ENCODE assay signal across 12 cellular contexts in the genomic region with DNA sequence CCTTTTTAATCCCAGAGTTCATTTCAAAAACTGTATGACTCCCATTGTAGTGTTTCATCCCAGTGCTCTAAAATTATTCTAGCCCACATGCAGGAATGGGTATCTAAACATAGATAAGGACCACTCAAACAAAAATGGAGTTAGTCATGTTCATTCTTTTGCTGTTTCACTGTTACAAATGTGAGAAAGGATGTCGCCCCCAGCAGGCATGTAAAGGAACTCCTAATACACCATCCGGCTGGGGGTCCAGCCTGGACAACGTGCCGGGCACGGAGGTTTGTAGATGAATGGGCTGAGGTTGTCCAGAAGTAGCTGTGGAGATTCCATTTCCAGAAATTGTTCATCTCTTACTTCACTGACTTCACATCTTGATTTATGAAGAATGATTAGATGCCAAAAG.
DNase-seq lines count a peak whose midpoint lies in the region; ATAC-seq and TF ChIP-seq lines count a peak whose summit lies in the region.
"Had no signal": no experiment of that assay in that cellular context is flagged by ENCODE, and none has a peak within 500 bp of the region (broad histone marks: within the 10 kb centered on the region; RNA-seq: fewer than 3 reads in every experiment).

No MANE protein-coding gene starts in this region.

- no peaks in the 10 kb centered on the region for H3K9me3 Mint-ChIP-seq in activated CD8-positive, alpha-beta T cell treated with anti-CD3 and anti-CD28 coated beads for 36 hours
- no peaks in the 10 kb centered on the region for H3K9me3 Mint-ChIP-seq in activated CD8-positive, alpha-beta T cell treated with anti-CD3 and anti-CD28 coated beads, Interleukin-2, amount 10 ng/mL, durations not matched to agents 7 days and 5 days (ENCODE audit: insufficient read depth)
- no peaks in the 10 kb centered on the region for H3K9me3 Mint-ChIP-seq in endodermal cell
- H3K9me3 Mint-ChIP-seq: CD8-positive, alpha-beta T cell had no signal

- no peak overlapping the region for H3K4me3 ChIP-seq in endodermal cell (ENCODE audit: low read length)
- no peak overlapping the region for H3K4me3 ChIP-seq in sigmoid colon
- H3K4me3 ChIP-seq: SJSA1, testis had no signal

- H3K27me3 ChIP-seq in endodermal cell (ENCODE audit: control insufficient read depth, insufficient read depth, low read length, poor library complexity, severe bottlenecking) (no peaks in the 10 kb centered on the region), sigmoid colon (no peaks in the 10 kb centered on the region)
- H3K27me3 ChIP-seq: testis had no signal

- H3K36me3 ChIP-seq in endodermal cell (ENCODE audit: control insufficient read depth, insufficient read depth, low read length) (no peaks in the 10 kb centered on the region), sigmoid colon (no peaks in the 10 kb centered on the region)
- H3K36me3 ChIP-seq: SJSA1 had no signal

- no peaks in the 10 kb centered on the region for H3K36me3 Mint-ChIP-seq in activated CD8-positive, alpha-beta T cell treated with anti-CD3 and anti-CD28 coated beads for 36 hours (ENCODE audit: low read depth)
- no peaks in the 10 kb centered on the region for H3K36me3 Mint-ChIP-seq in activated CD8-positive, alpha-beta T cell treated with anti-CD3 and anti-CD28 coated beads, Interleukin-2, amount 10 ng/mL, durations not matched to agents 7 days and 5 days (ENCODE audit: low read depth)
- H3K36me3 Mint-ChIP-seq in endodermal cell (ENCODE audit: low read depth) = no peaks in the 10 kb centered on the region
- H3K36me3 Mint-ChIP-seq: CD8-positive, alpha-beta T cell had no signal

- no peaks in the 10 kb centered on the region for H3K9me3 ChIP-seq in endodermal cell (ENCODE audit: control insufficient read depth, low read length)
- no peaks in the 10 kb centered on the region for H3K9me3 ChIP-seq in sigmoid colon
- H3K9me3 ChIP-seq: SJSA1, testis had no signal

- H3K4me1 ChIP-seq in endodermal cell (ENCODE audit: control insufficient read depth, insufficient read depth, low read length) (no peaks in the 10 kb centered on the region), sigmoid colon (peaks cover 0 to 12% (median 4%) of the 10 kb centered on the region in 4 donors)
- H3K4me1 ChIP-seq: SJSA1, testis had no signal

- no peak overlapping the region for H3K27ac ChIP-seq in endodermal cell (ENCODE audit: low read depth, low read length)
- H3K27ac ChIP-seq in sigmoid colon = no peak overlapping the region
- H3K27ac ChIP-seq: SJSA1, testis had no signal

- peaks cover 6% of the 10 kb centered on the region for H3K27me3 Mint-ChIP-seq in activated CD8-positive, alpha-beta T cell treated with anti-CD3 and anti-CD28 coated beads for 36 hours
- H3K27me3 Mint-ChIP-seq in activated CD8-positive, alpha-beta T cell treated with anti-CD3 and anti-CD28 coated beads, Interleukin-2, amount 10 ng/mL, durations not matched to agents 7 days and 5 days (ENCODE audit: low read depth) = peaks cover 19% of the 10 kb centered on the region
- H3K27me3 Mint-ChIP-seq in endodermal cell (ENCODE audit: insufficient read depth) = no peaks in the 10 kb centered on the region

- no peak for TF ChIP-seq EP300 in sigmoid colon (IDR thresholded peaks at IDR 0.05)

- no peak for ATAC-seq in activated CD8-positive, alpha-beta T cell treated with anti-CD3 and anti-CD28 coated beads for 36 hours
- ATAC-seq in activated CD8-positive, alpha-beta T cell treated with anti-CD3 and anti-CD28 coated beads, Interleukin-2, amount 10 ng/mL, durations not matched to agents 7 days and 5 days = no peak
- ATAC-seq: CD8-positive, alpha-beta T cell had no signal

- 70% methylated on average over 5 of the region's 5 CpGs; no CpG with 5 or more reads in 1 of the 2 experiments for WGBS in endodermal cell (ENCODE audit: insufficient coverage in 1 of 2, insufficient read length in 1 of 2), 2 experiments
- WGBS in sigmoid colon, 2 donors = 30 to 32% methylated on average over 5 of the region's 5 CpGs

- DNase-seq in activated CD8-positive, alpha-beta T cell treated with anti-CD3 and anti-CD28 coated beads for 36 hours = peak; percentile 14
- no peak for DNase-seq in activated CD8-positive, alpha-beta T cell treated with anti-CD3 and anti-CD28 coated beads, Interleukin-2, amount 10 ng/mL, durations not matched to agents 7 days and 5 days
- DNase-seq in NCI-H146 treated with DMSO at 0.1 percent for 48 hours (lab: John Stamatoyannopoulos, UW; ENCODE audit: unreplicated experiment) (peak; percentile 15), endodermal cell (no peak), sigmoid colon (peak; percentile 37), islet precursor cell (no peak), inferior parietal cortex (ENCODE audit: extremely low spot score) (no peak)
- no peak for DNase-seq in stimulated activated CD4-positive, alpha-beta T cell treated with anti-CD3 and anti-CD28 coated beads, Interleukin-2, amount 100 ng/mL, for 24 hours
- DNase-seq: CD8-positive, alpha-beta T cell; NCI-H2081; testis had no signal

- H3K4me3 Mint-ChIP-seq in activated CD8-positive, alpha-beta T cell treated with anti-CD3 and anti-CD28 coated beads for 36 hours = no peak overlapping the region
- H3K4me3 Mint-ChIP-seq in activated CD8-positive, alpha-beta T cell treated with anti-CD3 and anti-CD28 coated beads, Interleukin-2, amount 10 ng/mL, durations not matched to agents 7 days and 5 days = no peak overlapping the region
- no peak overlapping the region for H3K4me3 Mint-ChIP-seq in endodermal cell
- H3K4me3 Mint-ChIP-seq: CD8-positive, alpha-beta T cell had no signal

- intact Hi-C loops in activated CD8-positive, alpha-beta T cell treated with anti-CD3 and anti-CD28 coated beads for 36 hours (cut with micrococcal nuclease) = no loop called here
- intact Hi-C loops in sigmoid colon (cut with DNase I) = no loop called here

- POLR2A ChIA-PET in activated CD8-positive, alpha-beta T cell treated with anti-CD3 and anti-CD28 coated beads for 36 hours (lab: Charles Lee) = no interaction called here
- POLR2A ChIA-PET in activated CD8-positive, alpha-beta T cell treated with anti-CD3 and anti-CD28 coated beads, Interleukin-2, amount 10 ng/mL, durations not matched to agents 7 days and 5 days (lab: Charles Lee) = no interaction called here

- H3K27ac Mint-ChIP-seq in activated CD8-positive, alpha-beta T cell treated with anti-CD3 and anti-CD28 coated beads for 36 hours = no peak overlapping the region
- no peak overlapping the region for H3K27ac Mint-ChIP-seq in activated CD8-positive, alpha-beta T cell treated with anti-CD3 and anti-CD28 coated beads, Interleukin-2, amount 10 ng/mL, durations not matched to agents 7 days and 5 days
- H3K27ac Mint-ChIP-seq in endodermal cell = no peak overlapping the region
- H3K27ac Mint-ChIP-seq: CD8-positive, alpha-beta T cell had no signal

- CTCF ChIA-PET in activated CD8-positive, alpha-beta T cell treated with anti-CD3 and anti-CD28 coated beads for 36 hours (lab: Charles Lee) = no interaction called here
- CTCF ChIA-PET in activated CD8-positive, alpha-beta T cell treated with anti-CD3 and anti-CD28 coated beads, Interleukin-2, amount 10 ng/mL, durations not matched to agents 7 days and 5 days (lab: Charles Lee) = no interaction called here

- H3K4me1 Mint-ChIP-seq in activated CD8-positive, alpha-beta T cell treated with anti-CD3 and anti-CD28 coated beads for 36 hours (ENCODE audit: low read depth) = no peaks in the 10 kb centered on the region
- H3K4me1 Mint-ChIP-seq in activated CD8-positive, alpha-beta T cell treated with anti-CD3 and anti-CD28 coated beads, Interleukin-2, amount 10 ng/mL, durations not matched to agents 7 days and 5 days (ENCODE audit: low read depth) = peaks cover 28% of the 10 kb centered on the region
- no peaks in the 10 kb centered on the region for H3K4me1 Mint-ChIP-seq in endodermal cell

- no peak overlapping the region for H3K9ac ChIP-seq in endodermal cell (ENCODE audit: extremely low read depth, low read length, poor library complexity, severe bottlenecking)

- no peak for TF ChIP-seq CTCF in activated CD8-positive, alpha-beta T cell treated with anti-CD3 and anti-CD28 coated beads for 36 hours (IDR thresholded peaks at IDR 0.05)
- TF ChIP-seq CTCF in endodermal cell (conservative IDR thresholded peaks at IDR 0.05) (peak; percentile 77), sigmoid colon (IDR thresholded peaks at IDR 0.05) (peak in 2 of 4 experiments; percentile 16 to 20)

- TF ChIP-seq POLR2A in sigmoid colon (IDR thresholded peaks at IDR 0.05) = no peak

Comparison
In these comparisons a context has a peak if more than half of its experiments do, and no peak if none do; other contexts are left out.
1. DNase-seq: peak in activated CD8-positive, alpha-beta T cell treated with anti-CD3 and anti-CD28 coated beads for 36 hours (single experiment), NCI-H146 treated with DMSO at 0.1 percent for 48 hours (single experiment) and sigmoid colon (single experiment); none in activated CD8-positive, alpha-beta T cell treated with anti-CD3 and anti-CD28 coated beads, Interleukin-2, amount 10 ng/mL, durations not matched to agents 7 days and 5 days (single experiment), endodermal cell (single experiment), islet precursor cell (single experiment), stimulated activated CD4-positive, alpha-beta T cell treated with anti-CD3 and anti-CD28 coated beads, Interleukin-2, amount 100 ng/mL, for 24 hours (0 of 2) and inferior parietal cortex (single experiment).